Comparison of ENCODE assay signal across 1 cellular context in the genomic region with DNA sequence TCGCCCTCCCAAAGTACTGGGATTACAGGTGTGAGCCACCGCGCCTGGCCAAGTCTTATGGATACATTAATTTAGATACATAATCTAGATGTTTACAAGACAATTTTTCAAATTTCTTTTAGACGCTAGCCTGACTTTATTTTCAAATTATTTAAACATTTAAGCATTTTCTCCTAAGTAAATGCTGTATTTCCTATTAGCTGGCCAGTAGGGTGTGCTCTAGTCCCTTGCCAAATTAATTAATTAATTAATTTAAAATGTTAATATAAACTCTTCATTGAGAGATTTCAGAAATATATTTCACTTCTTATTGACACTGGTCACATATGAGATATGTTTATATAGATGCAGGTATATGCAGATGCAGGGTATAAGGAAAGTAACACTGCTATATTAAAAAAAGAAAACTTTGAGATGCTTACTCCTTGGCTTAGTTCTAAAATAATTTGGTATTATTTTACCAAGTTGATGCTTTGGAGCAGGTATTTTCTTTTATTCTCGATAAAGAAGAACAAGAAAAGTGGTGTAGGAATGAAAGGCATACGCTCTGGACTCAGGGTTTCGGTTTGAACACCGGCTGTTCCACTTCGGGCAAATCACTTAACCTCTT.
TF ChIP-seq lines count a peak whose summit lies in the region.

No MANE protein-coding gene starts in this region.

TF ChIP-seq in H1, 55 proteins besides CTCF, POLR2A, EP300 and RAD21 (continued from another document):
- TF ChIP-seq, protein P1, sequence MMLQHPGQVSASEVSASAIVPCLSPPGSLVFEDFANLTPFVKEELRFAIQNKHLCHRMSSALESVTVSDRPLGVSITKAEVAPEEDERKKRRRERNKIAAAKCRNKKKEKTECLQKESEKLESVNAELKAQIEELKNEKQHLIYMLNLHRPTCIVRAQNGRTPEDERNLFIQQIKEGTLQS (IDR thresholded peaks at IDR 0.05; ENCODE audit: insufficient read depth, low read depth, low read length), result no peak
- no peak for TF ChIP-seq JUND (IDR thresholded peaks at IDR 0.05; ENCODE audit: low read length)
- TF ChIP-seq RFX5 (IDR thresholded peaks at IDR 0.05; ENCODE audit: borderline replicate concordance, low read depth, low read length), result no peak
- no peak for TF ChIP-seq FOSL1 (IDR thresholded peaks at IDR 0.05; ENCODE audit: insufficient read depth, low read depth, low read length)
- TF ChIP-seq TEAD4 (IDR thresholded peaks at IDR 0.05; ENCODE audit: low read depth, low read length), result no peak
- no peak for TF ChIP-seq KDM4A (IDR thresholded peaks at IDR 0.05; ENCODE audit: low read depth, low read length, severe bottlenecking)
TF ChIP-seq in H1: peak in this region for 0.
